ENCODE assay signal across 1 cellular context in the genomic region with DNA sequence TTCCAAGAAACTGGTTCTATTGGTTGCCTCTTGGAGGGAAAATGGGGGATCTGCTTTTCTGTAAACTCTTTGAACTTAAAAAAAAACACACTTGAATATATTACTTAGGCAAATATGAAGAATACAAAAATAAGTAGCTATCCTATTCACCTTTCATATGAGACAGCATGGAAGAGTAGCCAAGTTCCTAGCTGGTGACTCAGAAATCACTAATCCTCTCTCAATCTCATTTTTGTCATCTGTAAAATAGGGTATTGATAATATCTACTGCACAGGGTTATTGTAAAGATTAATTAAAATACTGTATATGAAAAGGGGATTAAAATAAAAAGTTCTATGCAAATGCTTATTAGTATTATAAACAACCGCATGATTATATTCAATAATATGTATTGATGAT.
TF ChIP-seq lines count a peak whose summit lies in the region.

No MANE protein-coding gene starts in this region.

TF ChIP-seq in K562, 482 proteins besides CTCF, POLR2A, EP300 and RAD21:
- TF ChIP-seq E2F3 (CRISPR knock-in tag; IDR thresholded peaks at IDR 0.05) (no peak), GTF2F1 (IDR thresholded peaks at IDR 0.05; ENCODE audit: low read depth, low read length) (no peak), ZBTB26 (CRISPR knock-in tag; IDR thresholded peaks at IDR 0.05) (no peak), PHF21A (IDR thresholded peaks at IDR 0.05; ENCODE audit: borderline replicate concordance, low read depth) (no peak), RBM17 (IDR thresholded peaks at IDR 0.05; ENCODE audit: borderline replicate concordance, low read depth, low read length) (no peak), GMEB1 (CRISPR knock-in tag; IDR thresholded peaks at IDR 0.05) (no peak), UBTF (IDR thresholded peaks at IDR 0.05; ENCODE audit: borderline replicate concordance in 1 of 2, low read depth in 2 of 2, low read length in 2 of 2) (no peak), SRSF7 (optimal IDR thresholded peaks at IDR 0.05; ENCODE audit: low read depth, low read length) (no peak), NRF1 (conservative IDR thresholded peaks at IDR 0.05 in 1 of 2, IDR thresholded peaks at IDR 0.05 in 1 of 2) (no peak), ZNF280B (CRISPR knock-in tag; IDR thresholded peaks at IDR 0.05) (no peak), CEBPB (tag; IDR thresholded peaks at IDR 0.05) (no peak), NFIC (IDR thresholded peaks at IDR 0.05) (no peak)
- TF ChIP-seq, protein P1, sequence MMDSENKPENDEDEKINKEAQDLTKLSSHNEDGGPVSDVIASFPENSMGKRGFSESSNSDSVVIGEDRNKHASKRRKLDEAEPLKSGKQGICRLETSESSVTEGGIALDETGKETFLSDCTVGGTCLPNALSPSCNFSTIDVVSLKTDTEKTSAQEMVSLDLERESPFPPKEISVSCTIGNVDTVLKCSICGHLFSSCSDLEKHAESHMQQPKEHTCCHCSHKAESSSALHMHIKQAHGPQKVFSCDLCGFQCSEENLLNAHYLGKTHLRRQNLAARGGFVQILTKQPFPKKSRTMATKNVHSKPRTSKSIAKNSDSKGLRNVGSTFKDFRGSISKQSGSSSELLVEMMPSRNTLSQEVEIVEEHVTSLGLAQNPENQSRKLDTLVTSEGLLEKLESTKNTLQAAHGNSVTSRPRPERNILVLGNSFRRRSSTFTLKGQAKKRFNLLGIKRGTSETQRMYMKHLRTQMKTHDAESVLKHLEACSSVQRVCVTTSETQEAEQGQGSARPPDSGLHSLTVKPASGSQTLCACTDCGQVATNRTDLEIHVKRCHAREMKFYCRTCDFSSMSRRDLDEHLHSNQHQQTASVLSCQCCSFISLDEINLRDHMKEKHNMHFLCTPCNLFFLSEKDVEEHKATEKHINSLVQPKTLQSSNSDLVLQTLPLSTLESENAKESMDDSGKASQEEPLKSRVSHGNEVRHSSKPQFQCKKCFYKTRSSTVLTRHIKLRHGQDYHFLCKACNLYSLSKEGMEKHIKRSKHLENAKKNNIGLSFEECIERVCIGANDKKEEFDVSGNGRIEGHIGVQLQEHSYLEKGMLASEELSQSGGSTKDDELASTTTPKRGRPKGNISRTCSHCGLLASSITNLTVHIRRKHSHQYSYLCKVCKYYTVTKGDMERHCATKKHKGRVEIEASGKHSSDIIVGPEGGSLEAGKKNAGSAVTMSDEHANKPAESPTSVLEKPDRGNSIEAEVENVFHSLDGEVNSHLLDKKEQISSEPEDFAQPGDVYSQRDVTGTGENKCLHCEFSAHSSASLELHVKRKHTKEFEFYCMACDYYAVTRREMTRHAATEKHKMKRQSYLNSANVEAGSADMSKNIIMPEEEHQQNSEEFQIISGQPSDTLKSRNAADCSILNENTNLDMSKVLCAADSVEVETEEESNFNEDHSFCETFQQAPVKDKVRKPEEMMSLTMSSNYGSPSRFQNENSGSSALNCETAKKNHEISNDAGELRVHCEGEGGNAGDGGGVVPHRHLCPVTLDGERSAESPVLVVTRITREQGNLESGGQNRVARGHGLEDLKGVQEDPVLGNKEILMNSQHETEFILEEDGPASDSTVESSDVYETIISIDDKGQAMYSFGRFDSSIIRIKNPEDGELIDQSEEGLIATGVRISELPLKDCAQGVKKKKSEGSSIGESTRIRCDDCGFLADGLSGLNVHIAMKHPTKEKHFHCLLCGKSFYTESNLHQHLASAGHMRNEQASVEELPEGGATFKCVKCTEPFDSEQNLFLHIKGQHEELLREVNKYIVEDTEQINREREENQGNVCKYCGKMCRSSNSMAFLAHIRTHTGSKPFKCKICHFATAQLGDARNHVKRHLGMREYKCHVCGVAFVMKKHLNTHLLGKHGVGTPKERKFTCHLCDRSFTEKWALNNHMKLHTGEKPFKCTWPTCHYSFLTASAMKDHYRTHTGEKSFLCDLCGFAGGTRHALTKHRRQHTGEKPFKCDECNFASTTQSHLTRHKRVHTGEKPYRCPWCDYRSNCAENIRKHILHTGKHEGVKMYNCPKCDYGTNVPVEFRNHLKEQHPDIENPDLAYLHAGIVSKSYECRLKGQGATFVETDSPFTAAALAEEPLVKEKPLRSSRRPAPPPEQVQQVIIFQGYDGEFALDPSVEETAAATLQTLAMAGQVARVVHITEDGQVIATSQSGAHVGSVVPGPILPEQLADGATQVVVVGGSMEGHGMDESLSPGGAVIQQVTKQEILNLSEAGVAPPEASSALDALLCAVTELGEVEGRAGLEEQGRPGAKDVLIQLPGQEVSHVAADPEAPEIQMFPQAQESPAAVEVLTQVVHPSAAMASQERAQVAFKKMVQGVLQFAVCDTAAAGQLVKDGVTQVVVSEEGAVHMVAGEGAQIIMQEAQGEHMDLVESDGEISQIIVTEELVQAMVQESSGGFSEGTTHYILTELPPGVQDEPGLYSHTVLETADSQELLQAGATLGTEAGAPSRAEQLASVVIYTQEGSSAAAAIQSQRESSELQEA (IDR thresholded peaks at IDR 0.05; ENCODE audit: low read depth), result no peak
